ENCODE assay signal across 8 cellular contexts in the genomic region with DNA sequence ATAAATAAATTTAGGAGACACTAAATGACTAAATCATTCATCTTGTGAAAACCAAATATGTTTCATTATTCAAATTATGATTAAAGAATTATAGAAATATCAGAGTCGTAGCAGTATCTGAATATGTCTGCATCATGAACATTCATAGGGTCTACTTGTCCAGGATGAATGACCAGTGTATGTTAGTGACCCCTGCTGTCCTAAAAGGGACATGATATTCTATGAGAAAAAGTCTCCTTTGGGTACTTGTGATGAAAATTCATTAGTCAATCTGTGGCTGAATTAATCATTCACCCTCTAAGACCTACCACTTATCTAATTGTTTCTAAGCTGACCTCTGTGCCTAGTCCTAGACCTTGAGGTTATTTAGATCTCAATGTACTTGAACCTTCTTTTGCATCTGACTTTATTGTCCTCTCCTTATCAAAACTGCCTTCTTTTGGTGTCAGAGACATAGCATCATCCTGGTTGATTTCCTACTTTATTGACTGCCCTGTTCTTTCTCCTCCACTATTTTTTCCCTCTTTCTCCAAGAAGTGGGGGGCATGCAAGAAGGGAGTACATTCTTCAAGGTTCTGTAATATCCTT.
DNase-seq lines count a peak whose midpoint lies in the region; TF ChIP-seq lines count a peak whose summit lies in the region.

No MANE protein-coding gene starts in this region.

- H3K27ac ChIP-seq in MM.1S (ENCODE audit: low read length), result no peak overlapping the region
- peak overlapping the region; percentile 75 for H3K27ac ChIP-seq in cingulate gyrus (ENCODE audit: low read depth, low read length)

- no peak overlapping the region for H2AFZ ChIP-seq in MM.1S (ENCODE audit: low read length)

- in situ Hi-C loops in GM13977 (cut with MboI; ENCODE audit: low pct_unique_long_range_greater_than_20kb, low sequenced_read_pairs, unreplicated experiment), result no loop called here

- no peaks in the 10 kb centered on the region for H3K36me3 Mint-ChIP-seq in T-helper 2 cell treated with Interferon-gamma antibody and Interleukin-4, amounts not matched to agents 5 μg/mL and 100 μg/mL, for 36 hours (ENCODE audit: low read depth)
- H3K36me3 Mint-ChIP-seq in activated naive CD4-positive, alpha-beta T cell treated with anti-CD3 and anti-CD28 coated beads, Interleukin-2, amount 10 ng/mL, durations not matched to agents 7 days and 5 days, result no peaks in the 10 kb centered on the region

- no peak overlapping the region for H3K4me2 ChIP-seq in MM.1S (ENCODE audit: low read depth, low read length)

- no peaks in the 10 kb centered on the region for H4K20me1 ChIP-seq in MM.1S (ENCODE audit: insufficient read depth, low read length)

- H3K27ac Mint-ChIP-seq in T-helper 2 cell treated with Interferon-gamma antibody and Interleukin-4, amounts not matched to agents 5 μg/mL and 100 μg/mL, for 36 hours, result no peak overlapping the region
- H3K27ac Mint-ChIP-seq in activated naive CD4-positive, alpha-beta T cell treated with anti-CD3 and anti-CD28 coated beads, Interleukin-2, amount 10 ng/mL, durations not matched to agents 7 days and 5 days, result no peak overlapping the region

- H3K36me3 ChIP-seq in MM.1S (replicated peaks; ENCODE audit: insufficient read depth, low read length), result no peaks in the 10 kb centered on the region

- no peaks in the 10 kb centered on the region for H3K79me2 ChIP-seq in MM.1S (ENCODE audit: low read length)

- no peaks in the 10 kb centered on the region for H3K9me3 ChIP-seq in MM.1S (replicated peaks; ENCODE audit: insufficient read depth, low read length)

- no peaks in the 10 kb centered on the region for H3K9me3 Mint-ChIP-seq in T-helper 2 cell treated with Interferon-gamma antibody and Interleukin-4, amounts not matched to agents 5 μg/mL and 100 μg/mL, for 36 hours
- H3K9me3 Mint-ChIP-seq in activated naive CD4-positive, alpha-beta T cell treated with anti-CD3 and anti-CD28 coated beads, Interleukin-2, amount 10 ng/mL, durations not matched to agents 7 days and 5 days, result no peaks in the 10 kb centered on the region

- CTCF ChIA-PET in activated naive CD4-positive, alpha-beta T cell treated with anti-CD3 and anti-CD28 coated beads, Interleukin-2, amount 10 ng/mL, durations not matched to agents 7 days and 5 days (lab: Charles Lee), result no interaction called here

- no peaks in the 10 kb centered on the region for H3K9me2 ChIP-seq in MM.1S (replicated peaks; ENCODE audit: insufficient read depth, low read length)

- H3K4me1 Mint-ChIP-seq in T-helper 2 cell treated with Interferon-gamma antibody and Interleukin-4, amounts not matched to agents 5 μg/mL and 100 μg/mL, for 36 hours (ENCODE audit: low read depth), result no peaks in the 10 kb centered on the region
- no peaks in the 10 kb centered on the region for H3K4me1 Mint-ChIP-seq in activated naive CD4-positive, alpha-beta T cell treated with anti-CD3 and anti-CD28 coated beads, Interleukin-2, amount 10 ng/mL, durations not matched to agents 7 days and 5 days

- H3K9ac ChIP-seq in MM.1S (ENCODE audit: low read length), result no peak overlapping the region

- no peaks in the 10 kb centered on the region for H3K27me3 Mint-ChIP-seq in T-helper 2 cell treated with Interferon-gamma antibody and Interleukin-4, amounts not matched to agents 5 μg/mL and 100 μg/mL, for 36 hours (ENCODE audit: low read depth)
- no peaks in the 10 kb centered on the region for H3K27me3 Mint-ChIP-seq in activated naive CD4-positive, alpha-beta T cell treated with anti-CD3 and anti-CD28 coated beads, Interleukin-2, amount 10 ng/mL, durations not matched to agents 7 days and 5 days

- H3F3A ChIP-seq in MM.1S (ENCODE audit: insufficient read depth, low read length), result no peaks in the 10 kb centered on the region

- TF ChIP-seq CTCF in GM13977 (IDR thresholded peaks at IDR 0.05; ENCODE audit: extremely low read depth, insufficient read depth, missing control alignments) (peak; percentile 48), MM.1S (IDR thresholded peaks at IDR 0.05; ENCODE audit: low read length) (peak; percentile 47)

- H3K4me1 ChIP-seq in MM.1S (ENCODE audit: low read length), result peaks cover 6% of the 10 kb centered on the region; the same call in 1 of the 2 replicates

- no peak overlapping the region for H3K4me3 ChIP-seq in MM.1S (ENCODE audit: low read length)

- DNase-seq in GM13977 (ENCODE audit: low spot score) (no peak), MM.1S (peak; percentile 29), myocyte (ENCODE audit: low read depth) (peak; percentile 78), HK-2 (ENCODE audit: unreplicated experiment) (no peak)
- DNase-seq in stimulated activated CD8-positive, alpha-beta memory T cell treated with anti-CD3 and anti-CD28 coated beads, Interleukin-4, amount 100 ng/mL, for 48 hours, result no peak
- DNase-seq in T-helper 2 cell treated with Interferon-gamma antibody and Interleukin-4, amounts not matched to agents 5 μg/mL and 100 μg/mL, for 36 hours (ENCODE audit: low spot score), result no peak
- no peak for DNase-seq in activated naive CD4-positive, alpha-beta T cell treated with anti-CD3 and anti-CD28 coated beads, Interleukin-2, amount 10 ng/mL, durations not matched to agents 7 days and 5 days

- no peaks in the 10 kb centered on the region for H3K27me3 ChIP-seq in MM.1S (replicated peaks; ENCODE audit: insufficient read depth, low read length)

- no peak overlapping the region for H3K4me3 Mint-ChIP-seq in T-helper 2 cell treated with Interferon-gamma antibody and Interleukin-4, amounts not matched to agents 5 μg/mL and 100 μg/mL, for 36 hours
- no peak overlapping the region for H3K4me3 Mint-ChIP-seq in activated naive CD4-positive, alpha-beta T cell treated with anti-CD3 and anti-CD28 coated beads, Interleukin-2, amount 10 ng/mL, durations not matched to agents 7 days and 5 days

Comparison
In these comparisons a context has a peak if more than half of its experiments do, and no peak if none do; other contexts are left out.
1. DNase-seq: peak in MM.1S (single experiment) and myocyte (single experiment); none in GM13977 (single experiment), stimulated activated CD8-positive, alpha-beta memory T cell treated with anti-CD3 and anti-CD28 coated beads, Interleukin-4, amount 100 ng/mL, for 48 hours (single experiment), HK-2 (single experiment), T-helper 2 cell treated with Interferon-gamma antibody and Interleukin-4, amounts not matched to agents 5 μg/mL and 100 μg/mL, for 36 hours (single experiment) and activated naive CD4-positive, alpha-beta T cell treated with anti-CD3 and anti-CD28 coated beads, Interleukin-2, amount 10 ng/mL, durations not matched to agents 7 days and 5 days (single experiment).